ENCODE assay signal across 15 cellular contexts in the genomic region with DNA sequence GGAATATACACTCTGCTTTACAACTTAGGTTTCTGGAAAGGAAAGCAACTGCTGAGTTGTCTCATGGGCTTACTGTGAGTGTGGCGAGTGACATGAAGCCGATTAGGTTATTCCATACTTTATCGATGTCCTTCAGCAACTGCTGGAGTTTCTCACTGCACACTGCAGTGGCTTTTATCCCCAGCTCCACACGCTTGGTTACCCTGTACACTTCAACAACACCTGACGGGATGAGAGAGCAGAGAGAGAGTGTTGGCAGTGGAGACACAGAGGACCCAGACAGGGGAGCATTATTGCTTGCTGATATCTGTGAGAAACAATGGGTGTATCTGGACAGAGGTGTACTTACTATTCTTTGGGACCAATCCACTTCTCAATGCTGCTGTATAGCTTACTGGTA. TPM values are rescaled to one million over a fixed set of nuclear protein-coding genes. Genes with fewer than 3 reads are reported as not detected.
DNase-seq lines count a peak whose midpoint lies in the region; ATAC-seq and TF ChIP-seq lines count a peak whose summit lies in the region.
"Had no signal": no experiment of that assay in that cellular context is flagged by ENCODE, and none has a peak within 500 bp of the region (broad histone marks: within the 10 kb centered on the region; RNA-seq: fewer than 3 reads in every experiment).

No MANE protein-coding gene starts in this region.

- H3K4me3 Mint-ChIP-seq in activated naive CD4-positive, alpha-beta T cell treated with anti-CD3 and anti-CD28 coated beads, Interleukin-2, amount 50 U/mL, for 24 hours = no peak overlapping the region
- H3K4me3 Mint-ChIP-seq in CD4-positive, alpha-beta T cell = no peak overlapping the region
- H3K4me3 Mint-ChIP-seq in activated T-helper 2 cell treated with anti-CD3 and anti-CD28 coated beads, Interferon-gamma antibody, Interleukin-2, Interleukin-4, amounts not matched to agents 10 μg/mL and 5 μg/mL and 100 μg/mL, durations not matched to agents 14 hours and 24 hours and 36 hours (ENCODE audit: low read depth) = no peak overlapping the region
- H3K4me3 Mint-ChIP-seq in stimulated activated effector memory CD8-positive, alpha-beta T cell treated with anti-CD3 and anti-CD28 coated beads, Interleukin-12 subunit alpha, Interleukin-12 subunit beta, amount 100 ng/mL, for 72 hours = no peak overlapping the region
- H3K4me3 Mint-ChIP-seq: B cell had no signal

- POLR2A ChIA-PET in CD4-positive, alpha-beta T cell (lab: Charles Lee) = no interaction called here

- no peak overlapping the region for H3K27ac ChIP-seq in CD4-positive, alpha-beta T cell (ENCODE audit: low read depth, low read length)
- H3K27ac ChIP-seq: BLaER1 treated with 17β-estradiol and CSF1 and Interleukin-3, amounts not matched to agents 10 nM and 100 nM; GM23248 had no signal

- CTCF ChIA-PET in CD4-positive, alpha-beta T cell (lab: Charles Lee) = no interaction called here

- no peak for TF ChIP-seq CTCF in CD4-positive, alpha-beta T cell (IDR thresholded peaks at IDR 0.05)

- intact Hi-C loops in CD4-positive, alpha-beta T cell (cut with DNase I, micrococcal nuclease) = no loop called here
- intact Hi-C loops in activated T-helper 2 cell treated with anti-CD3 and anti-CD28 coated beads, Interferon-gamma antibody, Interleukin-2, Interleukin-4, amounts not matched to agents 10 μg/mL and 5 μg/mL and 100 μg/mL, durations not matched to agents 14 hours and 24 hours and 36 hours (cut with micrococcal nuclease) = no loop called here
- intact Hi-C loops in Right ventricle myocardium inferior (cut with DNase I) = no loop called here

- H3K4me1 Mint-ChIP-seq in activated naive CD4-positive, alpha-beta T cell treated with anti-CD3 and anti-CD28 coated beads, Interleukin-2, amount 50 U/mL, for 24 hours = no peaks in the 10 kb centered on the region
- H3K4me1 Mint-ChIP-seq in CD4-positive, alpha-beta T cell (ENCODE audit: low read depth) = no peaks in the 10 kb centered on the region
- no peaks in the 10 kb centered on the region for H3K4me1 Mint-ChIP-seq in activated T-helper 2 cell treated with anti-CD3 and anti-CD28 coated beads, Interferon-gamma antibody, Interleukin-2, Interleukin-4, amounts not matched to agents 10 μg/mL and 5 μg/mL and 100 μg/mL, durations not matched to agents 14 hours and 24 hours and 36 hours (ENCODE audit: low read depth)
- H3K4me1 Mint-ChIP-seq in stimulated activated effector memory CD8-positive, alpha-beta T cell treated with anti-CD3 and anti-CD28 coated beads, Interleukin-12 subunit alpha, Interleukin-12 subunit beta, amount 100 ng/mL, for 72 hours = peaks cover 4% of the 10 kb centered on the region
- H3K4me1 Mint-ChIP-seq: B cell had no signal

- H3K27me3 ChIP-seq in CD4-positive, alpha-beta T cell (ENCODE audit: control insufficient read depth, insufficient read depth, low read length) = no peaks in the 10 kb centered on the region
- H3K27me3 ChIP-seq: BLaER1 treated with 17β-estradiol and CSF1 and Interleukin-3, amounts not matched to agents 10 nM and 100 nM had no signal

- no peak for DNase-seq in activated naive CD4-positive, alpha-beta T cell treated with anti-CD3 and anti-CD28 coated beads, Interleukin-2, amount 50 U/mL, for 72 hours (ENCODE audit: low spot score in 2 of 2)
- no peak for DNase-seq in CD4-positive, alpha-beta T cell
- no peak for DNase-seq in activated T-helper 2 cell treated with anti-CD3 and anti-CD28 coated beads, Interferon-gamma antibody, Interleukin-2, Interleukin-4, amounts not matched to agents 10 μg/mL and 5 μg/mL and 100 μg/mL, durations not matched to agents 14 hours and 24 hours and 36 hours (ENCODE audit: low spot score)
- peak in 1 of 2 donors; percentile 15 for DNase-seq in stimulated activated effector memory CD8-positive, alpha-beta T cell treated with anti-CD3 and anti-CD28 coated beads, Interleukin-12 subunit alpha, Interleukin-12 subunit beta, amount 100 ng/mL, for 72 hours (ENCODE audit: low spot score in 2 of 2)
- DNase-seq in Right ventricle myocardium inferior (ENCODE audit: missing footprints) = no peak
- DNase-seq in NCI-H2081 treated with DMSO at 0.1 percent for 48 hours (lab: John Stamatoyannopoulos, UW) = no peak
- DNase-seq: DMS153, DMS79, GDM1, GM23248 had no signal

- peak overlapping the region; percentile 21 for H3K27ac Mint-ChIP-seq in activated naive CD4-positive, alpha-beta T cell treated with anti-CD3 and anti-CD28 coated beads, Interleukin-2, amount 50 U/mL, for 24 hours
- peak overlapping the region in 1 of 2 donors; percentile 18 for H3K27ac Mint-ChIP-seq in activated naive CD4-positive, alpha-beta T cell treated with anti-CD3 and anti-CD28 coated beads, Interleukin-2, amount 50 U/mL, for 72 hours
- peak overlapping the region; percentile 41 for H3K27ac Mint-ChIP-seq in CD4-positive, alpha-beta T cell
- H3K27ac Mint-ChIP-seq in activated T-helper 2 cell treated with anti-CD3 and anti-CD28 coated beads, Interferon-gamma antibody, Interleukin-2, Interleukin-4, amounts not matched to agents 10 μg/mL and 5 μg/mL and 100 μg/mL, durations not matched to agents 14 hours and 24 hours and 36 hours = peak overlapping the region; percentile 2
- H3K27ac Mint-ChIP-seq in stimulated activated effector memory CD8-positive, alpha-beta T cell treated with anti-CD3 and anti-CD28 coated beads, Interleukin-12 subunit alpha, Interleukin-12 subunit beta, amount 100 ng/mL, for 72 hours = peak overlapping the region; percentile 91
- H3K27ac Mint-ChIP-seq: B cell had no signal

- H3K36me3 Mint-ChIP-seq in activated naive CD4-positive, alpha-beta T cell treated with anti-CD3 and anti-CD28 coated beads, Interleukin-2, amount 50 U/mL, for 24 hours = peaks cover 15% of the 10 kb centered on the region
- H3K36me3 Mint-ChIP-seq in activated naive CD4-positive, alpha-beta T cell treated with anti-CD3 and anti-CD28 coated beads, Interleukin-2, amount 50 U/mL, for 72 hours = peaks cover 0 to 14% of the 10 kb centered on the region in 2 donors
- H3K36me3 Mint-ChIP-seq in CD4-positive, alpha-beta T cell (ENCODE audit: low read depth) = peaks cover 79% of the 10 kb centered on the region
- H3K36me3 Mint-ChIP-seq in activated T-helper 2 cell treated with anti-CD3 and anti-CD28 coated beads, Interferon-gamma antibody, Interleukin-2, Interleukin-4, amounts not matched to agents 10 μg/mL and 5 μg/mL and 100 μg/mL, durations not matched to agents 14 hours and 24 hours and 36 hours (ENCODE audit: low read depth) = peaks cover 62% of the 10 kb centered on the region
- peaks cover 100% of the 10 kb centered on the region for H3K36me3 Mint-ChIP-seq in stimulated activated effector memory CD8-positive, alpha-beta T cell treated with anti-CD3 and anti-CD28 coated beads, Interleukin-12 subunit alpha, Interleukin-12 subunit beta, amount 100 ng/mL, for 72 hours

- no peaks in the 10 kb centered on the region for H3K9me3 Mint-ChIP-seq in activated naive CD4-positive, alpha-beta T cell treated with anti-CD3 and anti-CD28 coated beads, Interleukin-2, amount 50 U/mL, for 24 hours
- H3K9me3 Mint-ChIP-seq in activated naive CD4-positive, alpha-beta T cell treated with anti-CD3 and anti-CD28 coated beads, Interleukin-2, amount 50 U/mL, for 72 hours = no peaks in the 10 kb centered on the region
- H3K9me3 Mint-ChIP-seq in CD4-positive, alpha-beta T cell = no peaks in the 10 kb centered on the region
- H3K9me3 Mint-ChIP-seq in activated T-helper 2 cell treated with anti-CD3 and anti-CD28 coated beads, Interferon-gamma antibody, Interleukin-2, Interleukin-4, amounts not matched to agents 10 μg/mL and 5 μg/mL and 100 μg/mL, durations not matched to agents 14 hours and 24 hours and 36 hours = no peaks in the 10 kb centered on the region
- H3K9me3 Mint-ChIP-seq in stimulated activated effector memory CD8-positive, alpha-beta T cell treated with anti-CD3 and anti-CD28 coated beads, Interleukin-12 subunit alpha, Interleukin-12 subunit beta, amount 100 ng/mL, for 72 hours = no peaks in the 10 kb centered on the region

- H3K27me3 Mint-ChIP-seq in activated naive CD4-positive, alpha-beta T cell treated with anti-CD3 and anti-CD28 coated beads, Interleukin-2, amount 50 U/mL, for 24 hours = no peaks in the 10 kb centered on the region
- H3K27me3 Mint-ChIP-seq in CD4-positive, alpha-beta T cell = no peaks in the 10 kb centered on the region
- H3K27me3 Mint-ChIP-seq in activated T-helper 2 cell treated with anti-CD3 and anti-CD28 coated beads, Interferon-gamma antibody, Interleukin-2, Interleukin-4, amounts not matched to agents 10 μg/mL and 5 μg/mL and 100 μg/mL, durations not matched to agents 14 hours and 24 hours and 36 hours (ENCODE audit: low read depth) = no peaks in the 10 kb centered on the region
- H3K27me3 Mint-ChIP-seq: B cell had no signal

- no peak for ATAC-seq in activated naive CD4-positive, alpha-beta T cell treated with anti-CD3 and anti-CD28 coated beads, Interleukin-2, amount 50 U/mL, for 72 hours
- no peak for ATAC-seq in CD4-positive, alpha-beta T cell (ENCODE audit: poor library complexity)
- no peak for ATAC-seq in stimulated activated effector memory CD8-positive, alpha-beta T cell treated with anti-CD3 and anti-CD28 coated beads, Interleukin-12 subunit alpha, Interleukin-12 subunit beta, amount 100 ng/mL, for 72 hours
- ATAC-seq in Right ventricle myocardium inferior = no peak
- ATAC-seq: HepG2 had no signal

- no peaks in the 10 kb centered on the region for H3K9me3 ChIP-seq in CD4-positive, alpha-beta T cell (ENCODE audit: control insufficient read depth, low read length)
- H3K9me3 ChIP-seq: BLaER1 treated with 17β-estradiol and CSF1 and Interleukin-3, amounts not matched to agents 10 nM and 100 nM; HAP-1 had no signal

RNA-seq across cellular contexts. Expression of gene DUSP14, which starts 46.2 kb away (rescaled TPM):
- 10 to 100 TPM in 1 of 2 donors, 1 to 10 TPM in 1; 7.6 to 13.1 TPM for total RNA-seq in activated naive CD4-positive, alpha-beta T cell treated with anti-CD3 and anti-CD28 coated beads, Interleukin-2, amount 50 U/mL, for 72 hours
- total RNA-seq in CD4-positive, alpha-beta T cell = 1 to 10 TPM; 4.4 to 4.9 TPM
- total RNA-seq in activated T-helper 2 cell treated with anti-CD3 and anti-CD28 coated beads, Interferon-gamma antibody, Interleukin-2, Interleukin-4, amounts not matched to agents 10 μg/mL and 5 μg/mL and 100 μg/mL, durations not matched to agents 14 hours and 24 hours and 36 hours = 19.5 and 21.0 TPM in 2 replicates
- 21.5 TPM for total RNA-seq in Right ventricle myocardium inferior
